Comparison of ENCODE assay signal across 10 cellular contexts in the genomic region with DNA sequence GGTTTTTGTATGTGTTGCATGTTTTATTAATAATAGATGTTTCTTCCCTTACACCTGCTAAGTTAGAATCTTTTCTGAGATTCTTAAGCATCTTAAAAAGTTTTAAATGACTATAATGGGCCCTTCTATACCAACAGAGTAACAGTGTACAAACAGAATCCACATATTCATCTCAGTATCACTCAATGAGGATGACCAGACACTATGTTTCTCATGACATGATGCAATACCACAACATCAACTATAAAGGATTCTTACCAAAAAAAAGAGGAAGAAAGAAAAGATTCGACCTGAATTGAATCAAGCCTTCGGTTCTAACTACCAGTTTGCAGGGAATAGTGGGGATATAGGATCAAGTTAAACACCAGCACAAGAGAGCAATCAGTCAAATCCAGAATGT. TPM values are rescaled to one million over a fixed set of nuclear protein-coding genes. Genes with fewer than 3 reads are reported as not detected.
DNase-seq lines count a peak whose midpoint lies in the region; ATAC-seq and TF ChIP-seq lines count a peak whose summit lies in the region.
"Had no signal": no experiment of that assay in that cellular context is flagged by ENCODE, and none has a peak within 500 bp of the region (broad histone marks: within the 10 kb centered on the region; RNA-seq: fewer than 3 reads in every experiment).

No MANE protein-coding gene starts in this region.

- no peaks in the 10 kb centered on the region for H3K36me3 ChIP-seq in upper lobe of right lung
- H3K36me3 ChIP-seq in CD4-positive, alpha-beta memory T cell (ENCODE audit: insufficient read depth, low read length) = no peaks in the 10 kb centered on the region

- ATAC-seq in activated naive CD4-positive, alpha-beta T cell treated with anti-CD3 and anti-CD28 coated beads, Interleukin-2, amount 50 U/mL, for 72 hours = peak; percentile 43 to 91
- peak; percentile 91 for ATAC-seq in HG03520 (IDR thresholded peaks at IDR 0.05; ENCODE audit: unreplicated experiment)
- ATAC-seq in upper lobe of right lung = peak; percentile 45
- no peak for ATAC-seq in HG03439 (IDR thresholded peaks at IDR 0.05; ENCODE audit: unreplicated experiment)
- ATAC-seq: left colon had no signal

- CTCF ChIA-PET in activated naive CD4-positive, alpha-beta T cell treated with anti-CD3 and anti-CD28 coated beads, Interleukin-2, amount 10 ng/mL, durations not matched to agents 7 days and 5 days (lab: Charles Lee) = no interaction called here
- CTCF ChIA-PET in CD4-positive, alpha-beta memory T cell (lab: Charles Lee; ENCODE audit: partially characterized antibody) = no interaction called here

- no peaks in the 10 kb centered on the region for H3K27me3 ChIP-seq in upper lobe of right lung
- no peaks in the 10 kb centered on the region for H3K27me3 ChIP-seq in CD4-positive, alpha-beta memory T cell (ENCODE audit: insufficient read depth, low read length)

- no peaks in the 10 kb centered on the region for H3K9me3 Mint-ChIP-seq in activated naive CD4-positive, alpha-beta T cell treated with anti-CD3 and anti-CD28 coated beads, Interleukin-2, amount 50 U/mL, for 72 hours
- H3K9me3 Mint-ChIP-seq in activated naive CD4-positive, alpha-beta T cell treated with anti-CD3 and anti-CD28 coated beads, Interleukin-2, amount 10 ng/mL, durations not matched to agents 7 days and 5 days = no peaks in the 10 kb centered on the region
- no peaks in the 10 kb centered on the region for H3K9me3 Mint-ChIP-seq in brain
- H3K9me3 Mint-ChIP-seq in CD4-positive, alpha-beta memory T cell = no peaks in the 10 kb centered on the region

- H3K4me1 ChIP-seq in upper lobe of right lung = peaks cover 19% of the 10 kb centered on the region
- H3K4me1 ChIP-seq in CD4-positive, alpha-beta memory T cell (ENCODE audit: insufficient read depth, low read length) = peaks cover 23% of the 10 kb centered on the region

- no peaks in the 10 kb centered on the region for H3K27me3 Mint-ChIP-seq in activated naive CD4-positive, alpha-beta T cell treated with anti-CD3 and anti-CD28 coated beads, Interleukin-2, amount 10 ng/mL, durations not matched to agents 7 days and 5 days
- H3K27me3 Mint-ChIP-seq in brain = no peaks in the 10 kb centered on the region
- H3K27me3 Mint-ChIP-seq in CD4-positive, alpha-beta memory T cell = no peaks in the 10 kb centered on the region

- peak overlapping the region in 1 of 2 donors; percentile 24 for H3K27ac Mint-ChIP-seq in activated naive CD4-positive, alpha-beta T cell treated with anti-CD3 and anti-CD28 coated beads, Interleukin-2, amount 50 U/mL, for 72 hours
- H3K27ac Mint-ChIP-seq in activated naive CD4-positive, alpha-beta T cell treated with anti-CD3 and anti-CD28 coated beads, Interleukin-2, amount 10 ng/mL, durations not matched to agents 7 days and 5 days = no peak overlapping the region
- H3K27ac Mint-ChIP-seq in brain = peak overlapping the region in 4 of 5 experiments; percentile 16 to 47 (median 19)
- peak overlapping the region in 2 of 7 donors; percentile 11 to 31 for H3K27ac Mint-ChIP-seq in CD4-positive, alpha-beta memory T cell

- H3K9me3 ChIP-seq in upper lobe of right lung = no peaks in the 10 kb centered on the region
- H3K9me3 ChIP-seq in CD4-positive, alpha-beta memory T cell (ENCODE audit: control insufficient read depth in 1 of 2, low read length in 2 of 2) = no peaks in the 10 kb centered on the region

- peaks cover 0 to 10% of the 10 kb centered on the region in 2 donors for H3K36me3 Mint-ChIP-seq in activated naive CD4-positive, alpha-beta T cell treated with anti-CD3 and anti-CD28 coated beads, Interleukin-2, amount 50 U/mL, for 72 hours
- H3K36me3 Mint-ChIP-seq in activated naive CD4-positive, alpha-beta T cell treated with anti-CD3 and anti-CD28 coated beads, Interleukin-2, amount 10 ng/mL, durations not matched to agents 7 days and 5 days = peaks cover 34% of the 10 kb centered on the region
- peaks cover 27% of the 10 kb centered on the region for H3K36me3 Mint-ChIP-seq in brain
- H3K36me3 Mint-ChIP-seq in CD4-positive, alpha-beta memory T cell = peaks cover 16 to 22% of the 10 kb centered on the region in 2 donors

- TF ChIP-seq CTCF in brain (conservative IDR thresholded peaks at IDR 0.05) (no peak), upper lobe of right lung (IDR thresholded peaks at IDR 0.05) (no peak)

- H3K4me3 ChIP-seq in upper lobe of right lung = no peak overlapping the region
- H3K4me3 ChIP-seq in CD4-positive, alpha-beta memory T cell (ENCODE audit: low read length in 2 of 2) = no peak overlapping the region

- DNase-seq in activated naive CD4-positive, alpha-beta T cell treated with anti-CD3 and anti-CD28 coated beads, Interleukin-2, amount 50 U/mL, for 72 hours (ENCODE audit: low spot score in 2 of 2) = no peak
- no peak for DNase-seq in activated naive CD4-positive, alpha-beta T cell treated with anti-CD3 and anti-CD28 coated beads, Interleukin-2, amount 10 ng/mL, durations not matched to agents 7 days and 5 days
- DNase-seq in upper lobe of right lung (no peak), Ammon's horn (ENCODE audit: low spot score) (no peak)
- no peak for DNase-seq in CD4-positive, alpha-beta memory T cell
- DNase-seq: left colon had no signal

- POLR2A ChIA-PET in CD4-positive, alpha-beta memory T cell (lab: Charles Lee; ENCODE audit: partially characterized antibody) = no interaction called here

- no peak overlapping the region for H3K27ac ChIP-seq in upper lobe of right lung
- H3K27ac ChIP-seq in CD4-positive, alpha-beta memory T cell (ENCODE audit: low read depth, low read length) = no peak overlapping the region
- H3K27ac ChIP-seq: C4-2B had no signal

- intact Hi-C loops in upper lobe of right lung (cut with DNase I) = no loop called here
- intact Hi-C loops in CD4-positive, alpha-beta memory T cell (cut with micrococcal nuclease) = no loop called here

- H3K4me1 Mint-ChIP-seq in activated naive CD4-positive, alpha-beta T cell treated with anti-CD3 and anti-CD28 coated beads, Interleukin-2, amount 10 ng/mL, durations not matched to agents 7 days and 5 days = peaks cover 12% of the 10 kb centered on the region
- peaks cover 48% of the 10 kb centered on the region for H3K4me1 Mint-ChIP-seq in brain
- peaks cover 37 to 66% (median 44%) of the 10 kb centered on the region in 4 donors for H3K4me1 Mint-ChIP-seq in CD4-positive, alpha-beta memory T cell

- no peak overlapping the region for H3K4me3 Mint-ChIP-seq in activated naive CD4-positive, alpha-beta T cell treated with anti-CD3 and anti-CD28 coated beads, Interleukin-2, amount 10 ng/mL, durations not matched to agents 7 days and 5 days
- peak overlapping the region in 1 of 5 experiments; percentile 0 for H3K4me3 Mint-ChIP-seq in brain
- H3K4me3 Mint-ChIP-seq in CD4-positive, alpha-beta memory T cell = no peak overlapping the region

RNA-seq across cellular contexts. Expression of gene INTS6, which starts 56.5 kb away (rescaled TPM):
- 10 to 100 TPM; 49.7 to 53.4 TPM for total RNA-seq in activated naive CD4-positive, alpha-beta T cell treated with anti-CD3 and anti-CD28 coated beads, Interleukin-2, amount 50 U/mL, for 72 hours
- 4.4 TPM for polyA plus RNA-seq in brain (ENCODE audit: insufficient read depth, low read depth, low replicate concordance)
- total RNA-seq in upper lobe of right lung = 34.3 TPM
- 10 to 100 TPM; 55.7 to 65.6 TPM for total RNA-seq in CD4-positive, alpha-beta memory T cell
- polyA plus RNA-seq in CD4-positive, alpha-beta memory T cell = 10 to 100 TPM; 15.4 to 28.0 TPM

RNA-seq across cellular contexts. Expression of gene SERPINE3, which starts 56.9 kb away (rescaled TPM):
- total RNA-seq in activated naive CD4-positive, alpha-beta T cell treated with anti-CD3 and anti-CD28 coated beads, Interleukin-2, amount 50 U/mL, for 72 hours = not detected
- polyA plus RNA-seq in brain (ENCODE audit: insufficient read depth, low read depth, low replicate concordance) = not detected
- not detected for total RNA-seq in upper lobe of right lung
- not detected for total RNA-seq in CD4-positive, alpha-beta memory T cell
- not detected for polyA plus RNA-seq in CD4-positive, alpha-beta memory T cell
- total RNA-seq: left colon had no signal
